ENCODE assay signal across 1 cellular context in genomic region chr20:21302645-21303060, GRCh38.
TF ChIP-seq lines count a peak whose summit lies in the region.

No MANE protein-coding gene starts in this region.

TF ChIP-seq in HepG2, 621 proteins besides CTCF, POLR2A, EP300 and RAD21 (continued from another document and continues in another):
- TF ChIP-seq, protein P1, sequence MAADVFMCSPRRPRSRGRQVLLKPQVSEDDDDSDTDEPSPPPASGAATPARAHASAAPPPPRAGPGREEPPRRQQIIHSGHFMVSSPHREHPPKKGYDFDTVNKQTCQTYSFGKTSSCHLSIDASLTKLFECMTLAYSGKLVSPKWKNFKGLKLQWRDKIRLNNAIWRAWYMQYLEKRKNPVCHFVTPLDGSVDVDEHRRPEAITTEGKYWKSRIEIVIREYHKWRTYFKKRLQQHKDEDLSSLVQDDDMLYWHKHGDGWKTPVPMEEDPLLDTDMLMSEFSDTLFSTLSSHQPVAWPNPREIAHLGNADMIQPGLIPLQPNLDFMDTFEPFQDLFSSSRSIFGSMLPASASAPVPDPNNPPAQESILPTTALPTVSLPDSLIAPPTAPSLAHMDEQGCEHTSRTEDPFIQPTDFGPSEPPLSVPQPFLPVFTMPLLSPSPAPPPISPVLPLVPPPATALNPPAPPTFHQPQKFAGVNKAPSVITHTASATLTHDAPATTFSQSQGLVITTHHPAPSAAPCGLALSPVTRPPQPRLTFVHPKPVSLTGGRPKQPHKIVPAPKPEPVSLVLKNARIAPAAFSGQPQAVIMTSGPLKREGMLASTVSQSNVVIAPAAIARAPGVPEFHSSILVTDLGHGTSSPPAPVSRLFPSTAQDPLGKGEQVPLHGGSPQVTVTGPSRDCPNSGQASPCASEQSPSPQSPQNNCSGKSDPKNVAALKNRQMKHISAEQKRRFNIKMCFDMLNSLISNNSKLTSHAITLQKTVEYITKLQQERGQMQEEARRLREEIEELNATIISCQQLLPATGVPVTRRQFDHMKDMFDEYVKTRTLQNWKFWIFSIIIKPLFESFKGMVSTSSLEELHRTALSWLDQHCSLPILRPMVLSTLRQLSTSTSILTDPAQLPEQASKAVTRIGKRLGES (CRISPR knock-in tag; IDR thresholded peaks at IDR 0.05; ENCODE audit: borderline replicate concordance), result 0 out of 2 replicates have a peak, but pooled peaks have one; percentile 20
- TF ChIP-seq PAWR (CRISPR knock-in tag; IDR thresholded peaks at IDR 0.05; ENCODE audit: borderline replicate concordance) (no peak), ADNP (CRISPR knock-in tag; IDR thresholded peaks at IDR 0.05) (0 out of 2 replicates have a peak, but pooled peaks have one; percentile 26), ZBTB10 (CRISPR knock-in tag; IDR thresholded peaks at IDR 0.05; ENCODE audit: borderline replicate concordance) (no peak; the same call in 1 of the 2 replicates), MXD4 (CRISPR knock-in tag; IDR thresholded peaks at IDR 0.05) (no peak), FOSL2 (CRISPR knock-in tag; IDR thresholded peaks at IDR 0.05) (no peak), ZNF572 (CRISPR knock-in tag; IDR thresholded peaks at IDR 0.05) (no peak), ZNF841 (CRISPR knock-in tag; IDR thresholded peaks at IDR 0.05; ENCODE audit: borderline replicate concordance) (no peak), ZNF75D (CRISPR knock-in tag; IDR thresholded peaks at IDR 0.05; ENCODE audit: borderline replicate concordance) (no peak), ZBTB25 (CRISPR knock-in tag; IDR thresholded peaks at IDR 0.05) (no peak), ZNF678 (CRISPR knock-in tag; IDR thresholded peaks at IDR 0.05) (no peak), PPARG (CRISPR knock-in tag; conservative IDR thresholded peaks at IDR 0.05) (no peak), TFDP2 (CRISPR knock-in tag; IDR thresholded peaks at IDR 0.05) (no peak), GATAD2A (CRISPR knock-in tag; IDR thresholded peaks at IDR 0.05) (no peak), CBX1 (IDR thresholded peaks at IDR 0.05; ENCODE audit: low read depth) (no peak), FOXA3 (CRISPR knock-in tag; IDR thresholded peaks at IDR 0.05) (no peak), TOPORS (CRISPR knock-in tag; IDR thresholded peaks at IDR 0.05) (no peak), PITX1 (CRISPR knock-in tag; IDR thresholded peaks at IDR 0.05) (peak; percentile 13; the same call in 1 of the 2 replicates), ZNF878 (CRISPR knock-in tag; IDR thresholded peaks at IDR 0.05) (no peak), ZNF33A (CRISPR knock-in tag; IDR thresholded peaks at IDR 0.05; ENCODE audit: borderline replicate concordance) (no peak), ZFX (CRISPR knock-in tag; IDR thresholded peaks at IDR 0.05; ENCODE audit: low read depth) (no peak), ZNF3 (CRISPR knock-in tag; IDR thresholded peaks at IDR 0.05) (no peak), ZNF616 (CRISPR knock-in tag; IDR thresholded peaks at IDR 0.05; ENCODE audit: low read depth) (no peak; the same call in 1 of the 2 replicates), ZNF615 (CRISPR knock-in tag; IDR thresholded peaks at IDR 0.05; ENCODE audit: borderline replicate concordance) (no peak), FOXP4 (CRISPR knock-in tag; IDR thresholded peaks at IDR 0.05) (no peak; the same call in 1 of the 2 replicates), PBX3 (CRISPR knock-in tag; IDR thresholded peaks at IDR 0.05; ENCODE audit: borderline replicate concordance) (peak; percentile 77; the same call in 1 of the 2 replicates), U2AF1 (optimal IDR thresholded peaks at IDR 0.05; ENCODE audit: low read depth, low read length) (no peak), NRL (CRISPR knock-in tag; IDR thresholded peaks at IDR 0.05; ENCODE audit: borderline replicate concordance) (no peak), NCOA2 (CRISPR knock-in tag; IDR thresholded peaks at IDR 0.05) (no peak), ZNF446 (CRISPR knock-in tag; IDR thresholded peaks at IDR 0.05) (no peak), UBTF (CRISPR knock-in tag; IDR thresholded peaks at IDR 0.05) (no peak), WIZ (CRISPR knock-in tag; IDR thresholded peaks at IDR 0.05) (no peak), SIX4 (CRISPR knock-in tag; IDR thresholded peaks at IDR 0.05) (no peak), ZSCAN12 (CRISPR knock-in tag; IDR thresholded peaks at IDR 0.05) (no peak), ZBTB7B (CRISPR knock-in tag; IDR thresholded peaks at IDR 0.05) (peak; percentile 68; the same call in 1 of the 2 replicates), MTA3 (CRISPR knock-in tag; IDR thresholded peaks at IDR 0.05) (no peak), KLF15 (CRISPR knock-in tag; IDR thresholded peaks at IDR 0.05; ENCODE audit: borderline replicate concordance) (no peak)
- TF ChIP-seq, protein P2, sequence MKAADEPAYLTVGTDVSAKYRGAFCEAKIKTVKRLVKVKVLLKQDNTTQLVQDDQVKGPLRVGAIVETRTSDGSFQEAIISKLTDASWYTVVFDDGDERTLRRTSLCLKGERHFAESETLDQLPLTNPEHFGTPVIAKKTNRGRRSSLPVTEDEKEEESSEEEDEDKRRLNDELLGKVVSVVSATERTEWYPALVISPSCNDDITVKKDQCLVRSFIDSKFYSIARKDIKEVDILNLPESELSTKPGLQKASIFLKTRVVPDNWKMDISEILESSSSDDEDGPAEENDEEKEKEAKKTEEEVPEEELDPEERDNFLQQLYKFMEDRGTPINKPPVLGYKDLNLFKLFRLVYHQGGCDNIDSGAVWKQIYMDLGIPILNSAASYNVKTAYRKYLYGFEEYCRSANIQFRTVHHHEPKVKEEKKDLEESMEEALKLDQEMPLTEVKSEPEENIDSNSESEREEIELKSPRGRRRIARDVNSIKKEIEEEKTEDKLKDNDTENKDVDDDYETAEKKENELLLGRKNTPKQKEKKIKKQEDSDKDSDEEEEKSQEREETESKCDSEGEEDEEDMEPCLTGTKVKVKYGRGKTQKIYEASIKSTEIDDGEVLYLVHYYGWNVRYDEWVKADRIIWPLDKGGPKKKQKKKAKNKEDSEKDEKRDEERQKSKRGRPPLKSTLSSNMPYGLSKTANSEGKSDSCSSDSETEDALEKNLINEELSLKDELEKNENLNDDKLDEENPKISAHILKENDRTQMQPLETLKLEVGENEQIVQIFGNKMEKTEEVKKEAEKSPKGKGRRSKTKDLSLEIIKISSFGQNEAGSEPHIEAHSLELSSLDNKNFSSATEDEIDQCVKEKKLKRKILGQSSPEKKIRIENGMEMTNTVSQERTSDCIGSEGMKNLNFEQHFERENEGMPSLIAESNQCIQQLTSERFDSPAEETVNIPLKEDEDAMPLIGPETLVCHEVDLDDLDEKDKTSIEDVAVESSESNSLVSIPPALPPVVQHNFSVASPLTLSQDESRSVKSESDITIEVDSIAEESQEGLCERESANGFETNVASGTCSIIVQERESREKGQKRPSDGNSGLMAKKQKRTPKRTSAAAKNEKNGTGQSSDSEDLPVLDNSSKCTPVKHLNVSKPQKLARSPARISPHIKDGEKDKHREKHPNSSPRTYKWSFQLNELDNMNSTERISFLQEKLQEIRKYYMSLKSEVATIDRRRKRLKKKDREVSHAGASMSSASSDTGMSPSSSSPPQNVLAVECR (CRISPR knock-in tag; IDR thresholded peaks at IDR 0.05; ENCODE audit: borderline replicate concordance), result no peak
- TF ChIP-seq, protein P3, sequence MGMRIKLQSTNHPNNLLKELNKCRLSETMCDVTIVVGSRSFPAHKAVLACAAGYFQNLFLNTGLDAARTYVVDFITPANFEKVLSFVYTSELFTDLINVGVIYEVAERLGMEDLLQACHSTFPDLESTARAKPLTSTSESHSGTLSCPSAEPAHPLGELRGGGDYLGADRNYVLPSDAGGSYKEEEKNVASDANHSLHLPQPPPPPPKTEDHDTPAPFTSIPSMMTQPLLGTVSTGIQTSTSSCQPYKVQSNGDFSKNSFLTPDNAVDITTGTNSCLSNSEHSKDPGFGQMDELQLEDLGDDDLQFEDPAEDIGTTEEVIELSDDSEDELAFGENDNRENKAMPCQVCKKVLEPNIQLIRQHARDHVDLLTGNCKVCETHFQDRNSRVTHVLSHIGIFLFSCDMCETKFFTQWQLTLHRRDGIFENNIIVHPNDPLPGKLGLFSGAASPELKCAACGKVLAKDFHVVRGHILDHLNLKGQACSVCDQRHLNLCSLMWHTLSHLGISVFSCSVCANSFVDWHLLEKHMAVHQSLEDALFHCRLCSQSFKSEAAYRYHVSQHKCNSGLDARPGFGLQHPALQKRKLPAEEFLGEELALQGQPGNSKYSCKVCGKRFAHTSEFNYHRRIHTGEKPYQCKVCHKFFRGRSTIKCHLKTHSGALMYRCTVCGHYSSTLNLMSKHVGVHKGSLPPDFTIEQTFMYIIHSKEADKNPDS (CRISPR knock-in tag; IDR thresholded peaks at IDR 0.05), result 0 out of 2 replicates have a peak, but pooled peaks have one; percentile 78
